8 cellular contexts compared by ENCODE assay signal in genomic region chr11:72239849-72240460, GRCh38. TPM values are rescaled to one million over a fixed set of nuclear protein-coding genes. Genes with fewer than 3 reads are reported as not detected.
DNase-seq lines count a peak whose midpoint lies in the region; ATAC-seq, FAIRE-seq and TF ChIP-seq lines count a peak whose summit lies in the region.

No MANE protein-coding gene starts in this region.

- TF ChIP-seq CTCF in MCF 10A (IDR thresholded peaks at IDR 0.05; ENCODE audit: unreplicated experiment): no peak
- no peak for TF ChIP-seq CTCF in HepG2 (CRISPR knock-in tag; IDR thresholded peaks at IDR 0.05)
- TF ChIP-seq CTCF in tibial nerve (IDR thresholded peaks at IDR 0.05): peak in 2 of 5 experiments; percentile 11 to 18

- in situ Hi-C loops in HepG2 (cut with HindIII; ENCODE audit: extremely low pct_ligation_motif_present, low pct_unique_long_range_greater_than_20kb): no loop called here

- H3K27ac Mint-ChIP-seq in MCF 10A (ENCODE audit: low read depth, unreplicated experiment): no peak overlapping the region

- WGBS in HepG2 (ENCODE audit: low lambda C conversion rate): 35% methylated on average over 19 of the region's 69 CpGs
- 1 to 5% methylated on average over 12 to 16 of the region's 69 CpGs for WGBS in tibial nerve, 2 donors

- H3K36me3 ChIP-seq in HepG2 (replicated peaks in 1 of 2; ENCODE audit: control insufficient read depth in 1 of 2, insufficient read depth in 2 of 2, low read length in 2 of 2) (peaks cover 5 to 7% of the 10 kb centered on the region in 2 experiments; a peak in 3 of 5 replicates), tibial nerve (peaks cover 0 to 31% (median 11%) of the 10 kb centered on the region in 3 donors)

- no peak overlapping the region for H3K27ac ChIP-seq in HepG2 (ENCODE audit: extremely low read length, insufficient read depth, low read length)
- H3K27ac ChIP-seq in tibial nerve: peak overlapping the region in 2 of 4 donors; percentile 28 to 76

- no peak for TF ChIP-seq POLR2A in HepG2 (IDR thresholded peaks at IDR 0.05; ENCODE audit: insufficient read depth in 1 of 2, low read depth in 2 of 2, low read length in 2 of 2)
- no peak for TF ChIP-seq POLR2A in tibial nerve (IDR thresholded peaks at IDR 0.05)

- DNase-seq in Right ventricle myocardium inferior (ENCODE audit: missing footprints): peak; percentile 86
- DNase-seq in cardiac septum (ENCODE audit: low spot score): no peak
- no peak for DNase-seq in MCF 10A (ENCODE audit: unreplicated experiment)
- no peak for DNase-seq in HepG2 (ENCODE audit: low spot score)
- no peak for DNase-seq in tibial nerve (ENCODE audit: low spot score in 2 of 2)
- no peak for DNase-seq in stimulated activated CD4-positive, alpha-beta T cell treated with anti-CD3 and anti-CD28 coated beads, Interleukin-4, amount 100 ng/mL, for 24 hours
- no peak for DNase-seq in NCI-H446 treated with DMSO at 0.1 percent for 48 hours (lab: John Stamatoyannopoulos, UW)
- DNase-seq in NCI-H146 treated with DMSO at 0.1 percent for 48 hours (lab: John Stamatoyannopoulos, UW; ENCODE audit: unreplicated experiment): no peak

- POLR2A ChIA-PET in MCF 10A (lab: Yijun Ruan, JAX): interaction anchor here (0.8 to 0.9 kb wide), 2 partner anchors 16 to 28 kb away, joined by 3 read pairs; no protein-coding TSS in a partner anchor
- POLR2A ChIA-PET in HepG2 (lab: Yijun Ruan, JAX): no interaction called here

- H3K4me1 ChIP-seq in HepG2 (ENCODE audit: insufficient read depth, low read length) (peaks cover 17% of the 10 kb centered on the region), tibial nerve (peaks cover 0 to 69% (median 27%) of the 10 kb centered on the region in 4 donors)

- H2AFZ ChIP-seq in HepG2 (ENCODE audit: low read length): no peak overlapping the region

- no peak for FAIRE-seq in HepG2 (lab: Jason Lieb, UNC)

- H4K20me1 ChIP-seq in HepG2 (ENCODE audit: insufficient read depth, low read length): no peaks in the 10 kb centered on the region

- H3K9ac ChIP-seq in HepG2 (ENCODE audit: insufficient read depth, low read depth, low read length): 0 out of 2 replicates have a peak overlapping the region, but pooled peaks have one; percentile 15

- no peaks in the 10 kb centered on the region for H3K79me2 ChIP-seq in HepG2 (ENCODE audit: insufficient read depth, low read length)

- no peaks in the 10 kb centered on the region for H3K9me3 Mint-ChIP-seq in MCF 10A (ENCODE audit: unreplicated experiment)

- intact Hi-C loops in Right ventricle myocardium inferior (cut with DNase I): loop anchor here (5.0 kb wide), 1 partner anchor 192 kb away; the partner anchor contains the start of gene CLPB
- intact Hi-C loops in cardiac septum (cut with DNase I): loop anchor here (1.0 to 5.0 kb wide), 3 partner anchors 16 to 192 kb away; partner anchors contain the start of genes CLPB and INPPL1
- intact Hi-C loops in MCF 10A (cut with micrococcal nuclease): loop anchor here (2.0 to 5.0 kb wide), 2 partner anchors 215 to 263 kb away; no protein-coding TSS in a partner anchor
- intact Hi-C loops in HepG2 (cut with micrococcal nuclease; ENCODE audit: unreplicated experiment): loop anchor here (2.0 kb wide), 1 partner anchor 15 kb away; the partner anchor contains the start of gene INPPL1

- peaks cover 9% of the 10 kb centered on the region for H3K4me1 Mint-ChIP-seq in MCF 10A (ENCODE audit: insufficient read depth, unreplicated experiment)

- CTCF ChIA-PET in MCF 10A (lab: Yijun Ruan, JAX): interaction anchor here (0.5 to 1.2 kb wide), 4 partner anchors 12 to 234 kb away, joined by 3 to 4 read pairs (median 3); no protein-coding TSS in a partner anchor
- CTCF ChIA-PET in HepG2 (lab: Yijun Ruan, JAX; ENCODE audit: low intra/inter-chr PET ratio, low total read pairs): no interaction called here

- H3K4me3 Mint-ChIP-seq in MCF 10A (ENCODE audit: unreplicated experiment): peak overlapping the region; percentile 61

- H3K27me3 ChIP-seq in HepG2 (ENCODE audit: control insufficient read depth in 1 of 2, insufficient read depth in 2 of 2, low read length in 2 of 2) (peaks cover 6 to 42% of the 10 kb centered on the region in 2 experiments; a peak in 4 of 5 replicates), tibial nerve (peaks cover 0 to 50% of the 10 kb centered on the region in 2 donors)

- no peaks in the 10 kb centered on the region for H3K27me3 Mint-ChIP-seq in MCF 10A (ENCODE audit: insufficient read depth, unreplicated experiment)

- TF ChIP-seq EP300 in HepG2 (IDR thresholded peaks at IDR 0.05; ENCODE audit: low read depth in 2 of 2, low read length in 2 of 2) (no peak), HepG2 (CRISPR knock-in tag; IDR thresholded peaks at IDR 0.05; ENCODE audit: borderline replicate concordance) (no peak), tibial nerve (IDR thresholded peaks at IDR 0.05) (peak in 1 of 2 donors; percentile 9)

- H3K9me3 ChIP-seq in HepG2 (ENCODE audit: low read length) (no peaks in the 10 kb centered on the region), tibial nerve (no peaks in the 10 kb centered on the region)

- H3K4me3 ChIP-seq in HepG2 (replicated peaks in 1 of 3; ENCODE audit: insufficient read depth in 1 of 3, low read depth in 2 of 3, low read length in 3 of 3) (peak overlapping the region in 1 of 3 experiments; percentile 45; a peak in 2 of 6 replicates), tibial nerve (peak overlapping the region; percentile 22 to 52 (median 28))

- ATAC-seq in Right ventricle myocardium inferior: peak; percentile 47
- ATAC-seq in HepG2: peak; percentile 57

- peak overlapping the region; percentile 48 for H3K4me2 ChIP-seq in HepG2 (ENCODE audit: low read depth, low read length)

- BruUV-seq in MCF 10A (replicated peaks; lab: Mats Ljungman, UMichigan) (no TSS peak), HepG2 (replicated peaks; lab: Mats Ljungman, UMichigan) (no TSS peak)

- 0 out of 2 replicates have a peak, but pooled peaks have one; percentile 5 for TF ChIP-seq RAD21 in HepG2 (CRISPR knock-in tag; IDR thresholded peaks at IDR 0.05)

- peaks cover 33% of the 10 kb centered on the region for H3K36me3 Mint-ChIP-seq in MCF 10A (ENCODE audit: insufficient read depth, unreplicated experiment)

RNA-seq across cellular contexts. Expression of gene PHOX2A, which starts 4.0 kb away (rescaled TPM):
- total RNA-seq in Right ventricle myocardium inferior (not detected), cardiac septum (not detected), MCF 10A (2022) (not detected in 2 replicates), HepG2 (2016; rRNA removed; fragmentation: Illumina TruSeq; extraction: Trizol) (not detected in 2 replicates), tibial nerve (not detected)
- not detected in 2 replicates for total RNA-seq in HepG2 (2016; cell fraction: cytosol; rRNA removed; fragmentation: Illumina TruSeq; extraction: Trizol; ENCODE audit: low read depth)
- not detected in 2 replicates for total RNA-seq in HepG2 (2016; cell fraction: insoluble cytoplasmic fraction; rRNA removed; fragmentation: Illumina TruSeq; extraction: Trizol)
- not detected in 2 replicates for total RNA-seq in HepG2 (2016; cell fraction: membrane; rRNA removed; fragmentation: Illumina TruSeq; extraction: Trizol)
- total RNA-seq in HepG2 (2016; cell fraction: nucleus; rRNA removed; fragmentation: Illumina TruSeq; extraction: Trizol): not detected in 2 replicates
- polyA plus RNA-seq in HepG2 (2011; rRNA removed): not detected in 2 replicates
- not detected in 2 replicates for polyA plus RNA-seq in HepG2 (2011; cell fraction: cytosol; rRNA removed)
- not detected in 2 replicates for polyA plus RNA-seq in HepG2 (2011; cell fraction: nucleus; rRNA removed)
- not detected in 2 replicates for polyA plus RNA-seq in HepG2 (2012)
- not detected in 2 replicates for polyA plus RNA-seq in HepG2 (2016; cell fraction: cytosol; fragmentation: Illumina TruSeq; extraction: Trizol; ENCODE audit: low read depth)
- polyA plus RNA-seq in HepG2 (2016; cell fraction: insoluble cytoplasmic fraction; fragmentation: Illumina TruSeq; extraction: Trizol; ENCODE audit: low read depth): not detected in 2 replicates
- polyA plus RNA-seq in HepG2 (2016; cell fraction: membrane; fragmentation: Illumina TruSeq; extraction: Trizol; ENCODE audit: low read depth): not detected in 2 replicates
- polyA plus RNA-seq in HepG2 (2016; cell fraction: nucleus; fragmentation: Illumina TruSeq; extraction: Trizol; ENCODE audit: insufficient read depth, low read depth): not detected in 2 replicates
- not detected in 2 replicates for polyA minus RNA-seq in HepG2 (2011; rRNA and poly(A)+ RNA removed; ENCODE audit: low replicate concordance)
- not detected in 2 replicates for polyA minus RNA-seq in HepG2 (2011; cell fraction: cytosol; rRNA and poly(A)+ RNA removed)
- polyA minus RNA-seq in HepG2 (2011; cell fraction: nucleus; rRNA and poly(A)+ RNA removed): not detected in 2 replicates

RNA-seq across cellular contexts. Expression of gene INPPL1, which starts 15.4 kb away (rescaled TPM):
- total RNA-seq in Right ventricle myocardium inferior (130 TPM), cardiac septum (132 TPM), MCF 10A (2022) (90.2 and 104 TPM in 2 replicates), HepG2 (2016; rRNA removed; fragmentation: Illumina TruSeq; extraction: Trizol) (14.4 and 29.1 TPM in 2 replicates), tibial nerve (100 to 1,000 TPM in 2 of 4 donors, 10 to 100 TPM in 2; 73.6 to 137 (median 94.8) TPM)
- total RNA-seq in HepG2 (2016; cell fraction: cytosol; rRNA removed; fragmentation: Illumina TruSeq; extraction: Trizol; ENCODE audit: low read depth): 21.4 and 25.1 TPM in 2 replicates
- 10.8 and 29.6 TPM in 2 replicates for total RNA-seq in HepG2 (2016; cell fraction: insoluble cytoplasmic fraction; rRNA removed; fragmentation: Illumina TruSeq; extraction: Trizol)
- 10.1 and 10.8 TPM in 2 replicates for total RNA-seq in HepG2 (2016; cell fraction: membrane; rRNA removed; fragmentation: Illumina TruSeq; extraction: Trizol)
- total RNA-seq in HepG2 (2016; cell fraction: nucleus; rRNA removed; fragmentation: Illumina TruSeq; extraction: Trizol): 31.6 and 36.2 TPM in 2 replicates
- polyA plus RNA-seq in HepG2 (2011; rRNA removed): 66.9 and 80.4 TPM in 2 replicates
- 19.0 and 23.6 TPM in 2 replicates for polyA plus RNA-seq in HepG2 (2011; cell fraction: cytosol; rRNA removed)
- polyA plus RNA-seq in HepG2 (2011; cell fraction: nucleus; rRNA removed): 500 and 631 TPM in 2 replicates
- 32.6 and 49.5 TPM in 2 replicates for polyA plus RNA-seq in HepG2 (2012)
- 1.8 and 1.9 TPM in 2 replicates for polyA plus RNA-seq in HepG2 (2016; cell fraction: cytosol; fragmentation: Illumina TruSeq; extraction: Trizol; ENCODE audit: low read depth)
- 10.8 and 14.0 TPM in 2 replicates for polyA plus RNA-seq in HepG2 (2016; cell fraction: insoluble cytoplasmic fraction; fragmentation: Illumina TruSeq; extraction: Trizol; ENCODE audit: low read depth)
- polyA plus RNA-seq in HepG2 (2016; cell fraction: membrane; fragmentation: Illumina TruSeq; extraction: Trizol; ENCODE audit: low read depth): 4.2 and 4.9 TPM in 2 replicates
- 127 and 134 TPM in 2 replicates for polyA plus RNA-seq in HepG2 (2016; cell fraction: nucleus; fragmentation: Illumina TruSeq; extraction: Trizol; ENCODE audit: insufficient read depth, low read depth)
- 73.5 and 218 TPM in 2 replicates for polyA minus RNA-seq in HepG2 (2011; rRNA and poly(A)+ RNA removed; ENCODE audit: low replicate concordance)
- polyA minus RNA-seq in HepG2 (2011; cell fraction: cytosol; rRNA and poly(A)+ RNA removed): 27.6 and 29.9 TPM in 2 replicates
- 106 and 116 TPM in 2 replicates for polyA minus RNA-seq in HepG2 (2011; cell fraction: nucleus; rRNA and poly(A)+ RNA removed)

RNA-seq across cellular contexts. Expression of gene FOLR2, which starts 23.4 kb away (rescaled TPM):
- total RNA-seq in Right ventricle myocardium inferior (33.1 TPM), cardiac septum (11.7 TPM), MCF 10A (2022) (not detected in 2 replicates), HepG2 (2016; rRNA removed; fragmentation: Illumina TruSeq; extraction: Trizol) (not detected in 2 replicates), tibial nerve (10 to 100 TPM; 27.8 to 60.9 (median 35.7) TPM)
- total RNA-seq in HepG2 (2016; cell fraction: cytosol; rRNA removed; fragmentation: Illumina TruSeq; extraction: Trizol; ENCODE audit: low read depth): not detected in 2 replicates
- not detected in 2 replicates for total RNA-seq in HepG2 (2016; cell fraction: insoluble cytoplasmic fraction; rRNA removed; fragmentation: Illumina TruSeq; extraction: Trizol)
- total RNA-seq in HepG2 (2016; cell fraction: membrane; rRNA removed; fragmentation: Illumina TruSeq; extraction: Trizol): not detected in 2 replicates
- not detected in 2 replicates for total RNA-seq in HepG2 (2016; cell fraction: nucleus; rRNA removed; fragmentation: Illumina TruSeq; extraction: Trizol)
- polyA plus RNA-seq in HepG2 (2011; rRNA removed): 0.09 and 0.33 TPM in 2 replicates
- 0.15 TPM in 2 replicates for polyA plus RNA-seq in HepG2 (2011; cell fraction: cytosol; rRNA removed)
- not detected in 2 replicates for polyA plus RNA-seq in HepG2 (2011; cell fraction: nucleus; rRNA removed)
- polyA plus RNA-seq in HepG2 (2012): 0.15 and 0.23 TPM in 2 replicates
- polyA plus RNA-seq in HepG2 (2016; cell fraction: cytosol; fragmentation: Illumina TruSeq; extraction: Trizol; ENCODE audit: low read depth): 0.15 TPM in 1 of 2 replicates, not detected in the other
- polyA plus RNA-seq in HepG2 (2016; cell fraction: insoluble cytoplasmic fraction; fragmentation: Illumina TruSeq; extraction: Trizol; ENCODE audit: low read depth): not detected in 2 replicates
- polyA plus RNA-seq in HepG2 (2016; cell fraction: membrane; fragmentation: Illumina TruSeq; extraction: Trizol; ENCODE audit: low read depth): not detected in 2 replicates
- polyA plus RNA-seq in HepG2 (2016; cell fraction: nucleus; fragmentation: Illumina TruSeq; extraction: Trizol; ENCODE audit: insufficient read depth, low read depth): not detected in 2 replicates
- 0.21 and 0.86 TPM in 2 replicates for polyA minus RNA-seq in HepG2 (2011; rRNA and poly(A)+ RNA removed; ENCODE audit: low replicate concordance)
- polyA minus RNA-seq in HepG2 (2011; cell fraction: cytosol; rRNA and poly(A)+ RNA removed): not detected in 2 replicates
- not detected in 2 replicates for polyA minus RNA-seq in HepG2 (2011; cell fraction: nucleus; rRNA and poly(A)+ RNA removed)

RNA-seq across cellular contexts. Expression of gene FOLR1, which starts 48.0 kb away (rescaled TPM):
- 1.2 TPM for total RNA-seq in Right ventricle myocardium inferior
- 0.22 TPM for total RNA-seq in cardiac septum
- total RNA-seq in MCF 10A (2022): 0.40 TPM in 1 of 2 replicates, not detected in the other
- not detected in 2 replicates for total RNA-seq in HepG2 (2016; rRNA removed; fragmentation: Illumina TruSeq; extraction: Trizol)
- not detected in 2 replicates for total RNA-seq in HepG2 (2016; cell fraction: cytosol; rRNA removed; fragmentation: Illumina TruSeq; extraction: Trizol; ENCODE audit: low read depth)
- not detected in 2 replicates for total RNA-seq in HepG2 (2016; cell fraction: insoluble cytoplasmic fraction; rRNA removed; fragmentation: Illumina TruSeq; extraction: Trizol)
- not detected in 2 replicates for total RNA-seq in HepG2 (2016; cell fraction: membrane; rRNA removed; fragmentation: Illumina TruSeq; extraction: Trizol)
- total RNA-seq in HepG2 (2016; cell fraction: nucleus; rRNA removed; fragmentation: Illumina TruSeq; extraction: Trizol): not detected in 2 replicates
- 0.20 and 0.26 TPM in 2 replicates for polyA plus RNA-seq in HepG2 (2011; rRNA removed)
- 0.12 and 0.17 TPM in 2 replicates for polyA plus RNA-seq in HepG2 (2011; cell fraction: cytosol; rRNA removed)
- 0.23 TPM in 1 of 2 replicates, not detected in the other for polyA plus RNA-seq in HepG2 (2011; cell fraction: nucleus; rRNA removed)
- polyA plus RNA-seq in HepG2 (2012): not detected in 2 replicates
- polyA plus RNA-seq in HepG2 (2016; cell fraction: cytosol; fragmentation: Illumina TruSeq; extraction: Trizol; ENCODE audit: low read depth): not detected in 2 replicates
- not detected in 2 replicates for polyA plus RNA-seq in HepG2 (2016; cell fraction: insoluble cytoplasmic fraction; fragmentation: Illumina TruSeq; extraction: Trizol; ENCODE audit: low read depth)
- polyA plus RNA-seq in HepG2 (2016; cell fraction: membrane; fragmentation: Illumina TruSeq; extraction: Trizol; ENCODE audit: low read depth): not detected in 2 replicates
- polyA plus RNA-seq in HepG2 (2016; cell fraction: nucleus; fragmentation: Illumina TruSeq; extraction: Trizol; ENCODE audit: insufficient read depth, low read depth): not detected in 2 replicates
- 188 TPM in 1 of 2 replicates, not detected in the other for polyA minus RNA-seq in HepG2 (2011; rRNA and poly(A)+ RNA removed; ENCODE audit: low replicate concordance)
- 1.3 and 1.7 TPM in 2 replicates for polyA minus RNA-seq in HepG2 (2011; cell fraction: cytosol; rRNA and poly(A)+ RNA removed)
- polyA minus RNA-seq in HepG2 (2011; cell fraction: nucleus; rRNA and poly(A)+ RNA removed): 0.62 and 0.90 TPM in 2 replicates
- under 1 TPM in 2 of 4 donors, not detected in 2; 0.39 to 0.66 TPM for total RNA-seq in tibial nerve

Comparison
In these comparisons a context has a peak if more than half of its experiments do, and no peak if none do; other contexts are left out.
1. RNA of gene FOLR2, which starts 23.4 kb away (total RNA-seq): 27.8 to 60.9 TPM in tibial nerve, 33.1 TPM in Right ventricle myocardium inferior (single experiment) and 11.7 TPM in cardiac septum (single experiment); not detected in MCF 10A and not detected in HepG2; every median in the first group is over 10 times any median in the second.